ENCODE assay signal across 1 cellular context in genomic region chr20:62900052-62900691, GRCh38.
TF ChIP-seq lines count a peak whose summit lies in the region.

No MANE protein-coding gene starts in this region.

TF ChIP-seq in HepG2, 621 proteins besides CTCF, POLR2A, EP300 and RAD21 (continued from another document and continues in another):
- TF ChIP-seq, protein P1, sequence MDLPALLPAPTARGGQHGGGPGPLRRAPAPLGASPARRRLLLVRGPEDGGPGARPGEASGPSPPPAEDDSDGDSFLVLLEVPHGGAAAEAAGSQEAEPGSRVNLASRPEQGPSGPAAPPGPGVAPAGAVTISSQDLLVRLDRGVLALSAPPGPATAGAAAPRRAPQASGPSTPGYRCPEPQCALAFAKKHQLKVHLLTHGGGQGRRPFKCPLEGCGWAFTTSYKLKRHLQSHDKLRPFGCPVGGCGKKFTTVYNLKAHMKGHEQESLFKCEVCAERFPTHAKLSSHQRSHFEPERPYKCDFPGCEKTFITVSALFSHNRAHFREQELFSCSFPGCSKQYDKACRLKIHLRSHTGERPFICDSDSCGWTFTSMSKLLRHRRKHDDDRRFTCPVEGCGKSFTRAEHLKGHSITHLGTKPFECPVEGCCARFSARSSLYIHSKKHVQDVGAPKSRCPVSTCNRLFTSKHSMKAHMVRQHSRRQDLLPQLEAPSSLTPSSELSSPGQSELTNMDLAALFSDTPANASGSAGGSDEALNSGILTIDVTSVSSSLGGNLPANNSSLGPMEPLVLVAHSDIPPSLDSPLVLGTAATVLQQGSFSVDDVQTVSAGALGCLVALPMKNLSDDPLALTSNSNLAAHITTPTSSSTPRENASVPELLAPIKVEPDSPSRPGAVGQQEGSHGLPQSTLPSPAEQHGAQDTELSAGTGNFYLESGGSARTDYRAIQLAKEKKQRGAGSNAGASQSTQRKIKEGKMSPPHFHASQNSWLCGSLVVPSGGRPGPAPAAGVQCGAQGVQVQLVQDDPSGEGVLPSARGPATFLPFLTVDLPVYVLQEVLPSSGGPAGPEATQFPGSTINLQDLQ (CRISPR knock-in tag; IDR thresholded peaks at IDR 0.05), result no peak
- TF ChIP-seq HMGA1 (CRISPR knock-in tag; conservative IDR thresholded peaks at IDR 0.05), result no peak
- TF ChIP-seq ZNF569 (CRISPR knock-in tag; IDR thresholded peaks at IDR 0.05; ENCODE audit: borderline replicate concordance), result no peak
- no peak; the same call in 1 of the 2 replicates for TF ChIP-seq LRRFIP1 (CRISPR knock-in tag; conservative IDR thresholded peaks at IDR 0.05)
- TF ChIP-seq KDM2A (CRISPR knock-in tag; IDR thresholded peaks at IDR 0.05; ENCODE audit: borderline replicate concordance, low read depth), result peak; percentile 99
- TF ChIP-seq TEAD2 (CRISPR knock-in tag; IDR thresholded peaks at IDR 0.05), result peak; percentile 89; the same call in 1 of the 2 replicates
- peak; percentile 29; the same call in 1 of the 2 replicates for TF ChIP-seq ZNF761 (CRISPR knock-in tag; conservative IDR thresholded peaks at IDR 0.05)
- TF ChIP-seq KLF12 (CRISPR knock-in tag; IDR thresholded peaks at IDR 0.05; ENCODE audit: borderline replicate concordance), result peak; percentile 95; the same call in 1 of the 2 replicates
- TF ChIP-seq ZNF3 (CRISPR knock-in tag; IDR thresholded peaks at IDR 0.05), result no peak
- TF ChIP-seq NCOR1 (IDR thresholded peaks at IDR 0.05; ENCODE audit: borderline replicate concordance, low read length), result peak; percentile 43; the same call in 1 of the 2 replicates
- peak; percentile 8; the same call in 1 of the 2 replicates for TF ChIP-seq ARNTL (CRISPR knock-in tag; IDR thresholded peaks at IDR 0.05)
- no peak; the same call in 1 of the 2 replicates for TF ChIP-seq ZNF629 (CRISPR knock-in tag; conservative IDR thresholded peaks at IDR 0.05)
- TF ChIP-seq SIN3B (IDR thresholded peaks at IDR 0.05; ENCODE audit: low read length), result peak; percentile 11; the same call in 1 of the 2 replicates
- TF ChIP-seq CHD4 (IDR thresholded peaks at IDR 0.05; ENCODE audit: borderline replicate concordance, low read length), result no peak
- TF ChIP-seq NR2C2 (CRISPR knock-in tag; IDR thresholded peaks at IDR 0.05; ENCODE audit: borderline replicate concordance), result no peak
- peak; percentile 54; the same call in 1 of the 2 replicates for TF ChIP-seq ATF1 (CRISPR knock-in tag; IDR thresholded peaks at IDR 0.05)
- TF ChIP-seq ZC3H4 (CRISPR knock-in tag; IDR thresholded peaks at IDR 0.05; ENCODE audit: borderline replicate concordance), result peak; percentile 30; the same call in 1 of the 2 replicates
- peak; percentile 66 for TF ChIP-seq NFAT5 (CRISPR knock-in tag; IDR thresholded peaks at IDR 0.05)
- TF ChIP-seq ZNF768 (CRISPR knock-in tag; IDR thresholded peaks at IDR 0.05), result peak; percentile 85; the same call in 1 of the 2 replicates
- TF ChIP-seq CBX5 (CRISPR knock-in tag; IDR thresholded peaks at IDR 0.05; ENCODE audit: borderline replicate concordance), result peak; percentile 50; the same call in 1 of the 2 replicates
- peak; percentile 95 for TF ChIP-seq MAZ (IDR thresholded peaks at IDR 0.05; ENCODE audit: borderline replicate concordance, low read depth, low read length)
- TF ChIP-seq MAZ (CRISPR knock-in tag; IDR thresholded peaks at IDR 0.05; ENCODE audit: low read depth), result peak; percentile 95
- no peak; the same call in 1 of the 2 replicates for TF ChIP-seq ZNF737 (CRISPR knock-in tag; IDR thresholded peaks at IDR 0.05; ENCODE audit: borderline replicate concordance)
- TF ChIP-seq SMAD1 (CRISPR knock-in tag; IDR thresholded peaks at IDR 0.05; ENCODE audit: borderline replicate concordance, low read depth), result no peak; the same call in 1 of the 2 replicates
- peak; percentile 80 for TF ChIP-seq ZFY (CRISPR knock-in tag; IDR thresholded peaks at IDR 0.05)
- TF ChIP-seq ZNF235 (CRISPR knock-in tag; IDR thresholded peaks at IDR 0.05; ENCODE audit: borderline replicate concordance), result no peak
- peak; percentile 45 for TF ChIP-seq RARA (CRISPR knock-in tag; IDR thresholded peaks at IDR 0.05)
- TF ChIP-seq NFE2L1 (CRISPR knock-in tag; IDR thresholded peaks at IDR 0.05; ENCODE audit: borderline replicate concordance), result no peak
- no peak for TF ChIP-seq ZNF33A (CRISPR knock-in tag; IDR thresholded peaks at IDR 0.05; ENCODE audit: borderline replicate concordance)
- 0 out of 2 replicates have a peak, but pooled peaks have one; percentile 11 for TF ChIP-seq IRF2 (CRISPR knock-in tag; IDR thresholded peaks at IDR 0.05)
- no peak for TF ChIP-seq ZNF496 (CRISPR knock-in tag; IDR thresholded peaks at IDR 0.05; ENCODE audit: insufficient replicate concordance)
- peak; percentile 76; the same call in 1 of the 2 replicates for TF ChIP-seq AHR (CRISPR knock-in tag; IDR thresholded peaks at IDR 0.05)
- no peak for TF ChIP-seq ZNF230 (CRISPR knock-in tag; IDR thresholded peaks at IDR 0.05)
- TF ChIP-seq ZNF160 (CRISPR knock-in tag; IDR thresholded peaks at IDR 0.05), result peak; percentile 89
- TF ChIP-seq EHMT2 (IDR thresholded peaks at IDR 0.05; ENCODE audit: borderline replicate concordance, low read depth, low read length), result no peak
- TF ChIP-seq ZNF747 (CRISPR knock-in tag; IDR thresholded peaks at IDR 0.05; ENCODE audit: borderline replicate concordance), result peak; percentile 98
- TF ChIP-seq MTA1 (CRISPR knock-in tag; IDR thresholded peaks at IDR 0.05; ENCODE audit: borderline replicate concordance), result peak; percentile 77; the same call in 1 of the 2 replicates
- TF ChIP-seq ISX (CRISPR knock-in tag; conservative IDR thresholded peaks at IDR 0.05), result peak; percentile 89
- peak; percentile 57 for TF ChIP-seq SOX5 (CRISPR knock-in tag; IDR thresholded peaks at IDR 0.05; ENCODE audit: borderline replicate concordance)
- TF ChIP-seq DMAP1 (CRISPR knock-in tag; IDR thresholded peaks at IDR 0.05), result peak; percentile 21; the same call in 1 of the 2 replicates
- peak; percentile 11; the same call in 1 of the 2 replicates for TF ChIP-seq SRF (IDR thresholded peaks at IDR 0.05; ENCODE audit: low read depth, low read length)
- TF ChIP-seq, protein P2, sequence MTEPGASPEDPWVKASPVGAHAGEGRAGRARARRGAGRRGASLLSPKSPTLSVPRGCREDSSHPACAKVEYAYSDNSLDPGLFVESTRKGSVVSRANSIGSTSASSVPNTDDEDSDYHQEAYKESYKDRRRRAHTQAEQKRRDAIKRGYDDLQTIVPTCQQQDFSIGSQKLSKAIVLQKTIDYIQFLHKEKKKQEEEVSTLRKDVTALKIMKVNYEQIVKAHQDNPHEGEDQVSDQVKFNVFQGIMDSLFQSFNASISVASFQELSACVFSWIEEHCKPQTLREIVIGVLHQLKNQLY (CRISPR knock-in tag; IDR thresholded peaks at IDR 0.05), result no peak
- TF ChIP-seq TCF7 (IDR thresholded peaks at IDR 0.05; ENCODE audit: low read depth), result no peak
- peak; percentile 54; the same call in 1 of the 2 replicates for TF ChIP-seq JUN (CRISPR knock-in tag; IDR thresholded peaks at IDR 0.05)
- TF ChIP-seq ZBTB10 (CRISPR knock-in tag; IDR thresholded peaks at IDR 0.05; ENCODE audit: borderline replicate concordance), result peak; percentile 64; the same call in 1 of the 2 replicates
- TF ChIP-seq BCL3 (CRISPR knock-in tag; IDR thresholded peaks at IDR 0.05), result peak; percentile 63
- TF ChIP-seq ATF4 (CRISPR knock-in tag; IDR thresholded peaks at IDR 0.05), result peak in 1 of 2 experiments; percentile 46; a peak in 1 of 4 replicates
- peak; percentile 15; the same call in 1 of the 2 replicates for TF ChIP-seq ZNF607 (CRISPR knock-in tag; IDR thresholded peaks at IDR 0.05; ENCODE audit: borderline replicate concordance)
- peak; percentile 58; the same call in 1 of the 2 replicates for TF ChIP-seq CENPT (CRISPR knock-in tag; IDR thresholded peaks at IDR 0.05; ENCODE audit: low read depth)
- peak; percentile 56; the same call in 1 of the 2 replicates for TF ChIP-seq MED13 (CRISPR knock-in tag; IDR thresholded peaks at IDR 0.05)
- no peak for TF ChIP-seq RFX1 (IDR thresholded peaks at IDR 0.05)
- 0 out of 2 replicates have a peak, but pooled peaks have one; percentile 39 for TF ChIP-seq TBP (CRISPR knock-in tag; IDR thresholded peaks at IDR 0.05)
- no peak for TF ChIP-seq ZNF776 (CRISPR knock-in tag; IDR thresholded peaks at IDR 0.05)
